ENCODE assay signal across 9 cellular contexts in genomic region chr6:130517444-130517931, GRCh38.
A peak's percentile ranks its signal among the peaks of the same experiment; 100 is the strongest.
DNase-seq lines count a peak whose midpoint lies in the region; ATAC-seq and TF ChIP-seq lines count a peak whose summit lies in the region.
"Had no signal": no experiment of that assay in that cellular context is flagged by ENCODE, and none has a peak within 500 bp of the region (broad histone marks: within the 10 kb centered on the region; RNA-seq: fewer than 3 reads in every experiment).

No MANE protein-coding gene starts in this region.

- no peaks in the 10 kb centered on the region for H3K36me3 ChIP-seq in heart left ventricle

- ATAC-seq in GM18858 (IDR thresholded peaks at IDR 0.05; ENCODE audit: unreplicated experiment) (peak; percentile 76), GM21717 (IDR thresholded peaks at IDR 0.05; ENCODE audit: unreplicated experiment) (peak; percentile 77), HG03571 (IDR thresholded peaks at IDR 0.05; ENCODE audit: unreplicated experiment) (peak; percentile 71), Right ventricle myocardium inferior (no peak), heart left ventricle (no peak)

- H3K27me3 ChIP-seq in heart left ventricle = no peaks in the 10 kb centered on the region

- H3K9me3 ChIP-seq in heart left ventricle = no peaks in the 10 kb centered on the region

- H3K4me1 ChIP-seq in heart left ventricle = peaks cover 0 to 8% (median 0%) of the 10 kb centered on the region in 12 donors

- intact Hi-C loops in Right ventricle myocardium inferior (cut with DNase I) = no loop called here
- intact Hi-C loops in heart left ventricle (cut with DNase I) = no loop called here

- peak; percentile 81 for DNase-seq in epithelial cell of prostate (ENCODE audit: low read depth, low spot score)
- DNase-seq in midbrain (lab: John Stamatoyannopoulos, UW) = no peak
- DNase-seq in Right ventricle myocardium inferior (ENCODE audit: missing footprints) = no peak
- no peak for DNase-seq in heart left ventricle
- no peak for DNase-seq in NCI-H146 treated with DMSO at 0.1 percent for 48 hours (lab: John Stamatoyannopoulos, UW; ENCODE audit: unreplicated experiment)

- TF ChIP-seq POLR2A in heart left ventricle (IDR thresholded peaks at IDR 0.05) = no peak

- H3K27ac ChIP-seq in epithelial cell of prostate (peak overlapping the region; percentile 68), heart left ventricle (no peak overlapping the region)
- H3K27ac ChIP-seq: HL-60 had no signal

- 85 to 89% (median 87%) methylated on average over 3 of the region's 3 CpGs for WGBS in heart left ventricle, 4 donors

- no peak for TF ChIP-seq CTCF in heart left ventricle (IDR thresholded peaks at IDR 0.05)

- no peak overlapping the region for H3K4me3 ChIP-seq in heart left ventricle

Comparison
In these comparisons a context has a peak if more than half of its experiments do, and no peak if none do; other contexts are left out.
1. ATAC-seq: peak in GM18858 (single experiment), GM21717 (single experiment) and HG03571 (single experiment); none in Right ventricle myocardium inferior (single experiment) and heart left ventricle (0 of 4).